28 cellular contexts compared by ENCODE assay signal in genomic region chr4:7171191-7171900, GRCh38. TPM values are rescaled to one million over a fixed set of nuclear protein-coding genes. Genes with fewer than 3 reads are reported as not detected.
DNase-seq lines count a peak whose midpoint lies in the region; TF ChIP-seq lines count a peak whose summit lies in the region.
"Had no signal": no experiment of that assay in that cellular context is flagged by ENCODE, and none has a peak within 500 bp of the region (broad histone marks: within the 10 kb centered on the region; RNA-seq: fewer than 3 reads in every experiment).

No MANE protein-coding gene starts in this region.

- H3K27me3 Mint-ChIP-seq in glutamatergic neuron (ENCODE audit: unreplicated experiment), result peaks cover 2% of the 10 kb centered on the region
- H3K27me3 Mint-ChIP-seq: central memory CD8-positive, alpha-beta T cell had no signal

- peaks cover 11% of the 10 kb centered on the region for H3K9me3 Mint-ChIP-seq in glutamatergic neuron (ENCODE audit: unreplicated experiment)
- H3K9me3 Mint-ChIP-seq: central memory CD8-positive, alpha-beta T cell; T-helper 1 cell treated with Interleukin-12 subunit alpha and Interleukin-12 subunit beta and Interleukin-4 antibody, amounts not matched to agents 30 μg/mL and 1 μg/mL, for 36 hours had no signal

- peaks cover 10% of the 10 kb centered on the region for H3K4me1 Mint-ChIP-seq in glutamatergic neuron (ENCODE audit: low read depth, unreplicated experiment)

- peak overlapping the region; percentile 40 for H3K4me3 Mint-ChIP-seq in glutamatergic neuron (ENCODE audit: unreplicated experiment)
- H3K4me3 Mint-ChIP-seq: central memory CD8-positive, alpha-beta T cell; memory B cell; T-helper 1 cell treated with Interleukin-12 subunit alpha and Interleukin-12 subunit beta and Interleukin-4 antibody, amounts not matched to agents 30 μg/mL and 1 μg/mL, for 36 hours had no signal

- TF ChIP-seq EP300 in sigmoid colon (IDR thresholded peaks at IDR 0.05), result no peak

- POLR2A ChIA-PET in A673 (lab: Charles Lee; ENCODE audit: low non-redundant PET), result no interaction called here

- CTCF ChIA-PET in A673 (lab: Charles Lee), result no interaction called here

- H3K27me3 ChIP-seq in sigmoid colon (no peaks in the 10 kb centered on the region), A673 (replicated peaks; ENCODE audit: insufficient read depth, low read depth, low read length, poor library complexity) (peaks cover 2% of the 10 kb centered on the region)
- H3K27me3 ChIP-seq: ascending aorta, stomach, tibial nerve had no signal

- no peak overlapping the region for H3K27ac ChIP-seq in sigmoid colon
- no peak overlapping the region for H3K27ac ChIP-seq in A673 (ENCODE audit: low read depth, low read length, poor library complexity, severe bottlenecking)
- H3K27ac ChIP-seq: ascending aorta, stomach, tibial nerve had no signal

- H3K4me3 ChIP-seq in sigmoid colon (no peak overlapping the region), A673 (ENCODE audit: low read depth, low read length, poor library complexity, severe bottlenecking) (no peak overlapping the region)
- H3K4me3 ChIP-seq: ascending aorta, stomach, tibial nerve had no signal

- BruUV-seq in A673 (replicated peaks; lab: Mats Ljungman, UMichigan), result no TSS peak

- intact Hi-C loops in sigmoid colon (cut with DNase I), result no loop called here
- intact Hi-C loops in A673 (cut with micrococcal nuclease; ENCODE audit: unreplicated experiment), result no loop called here

- peak; percentile 14 for DNase-seq in activated effector memory CD4-positive, alpha-beta T cell treated with anti-CD3 and anti-CD28 coated beads, Interleukin-2, amount 50 U/mL, for 16 hours
- DNase-seq in activated effector memory CD4-positive, alpha-beta T cell treated with Interleukin-2 at 50 U/mL for 16 hours, result no peak
- DNase-seq in M059J (ENCODE audit: low read depth) (peak; percentile 20), glutamatergic neuron (no peak), sigmoid colon (peak; percentile 17), A673 (ENCODE audit: low spot score) (no peak), HK-2 (ENCODE audit: unreplicated experiment) (no peak)
- DNase-seq in activated CD4-positive, alpha-beta T cell treated with anti-CD3 and anti-CD28 coated beads for 4 hours, result no peak
- DNase-seq: 8988T; activated CD4-positive, alpha-beta T cell treated with anti-CD3 and anti-CD28 coated beads for 48 hours; activated naive CD4-positive, alpha-beta T cell treated with anti-CD3 and anti-CD28 coated beads, Interleukin-2, amount 50 U/mL, for 16 hours; activated T-cell treated with anti-CD3 and anti-CD28 coated beads, Interleukin-2, amount 50 U/mL, for 48 hours; GF-D8; GOT3; KBM-7; left cardiac atrium; NCI-H1694; NCI-H2171; NCI-H524; occipital lobe; stimulated activated CD4-positive, alpha-beta T cell treated with anti-CD3 and anti-CD28 coated beads, Interleukin-15, amount 100 ng/mL, for 24 hours; stomach had no signal

- H3K4me1 ChIP-seq in sigmoid colon, result no peaks in the 10 kb centered on the region
- H3K4me1 ChIP-seq in A673 (ENCODE audit: insufficient read depth, low read length, poor library complexity, severe bottlenecking), result no peaks in the 10 kb centered on the region
- H3K4me1 ChIP-seq: ascending aorta, stomach had no signal

- no peak for TF ChIP-seq CTCF in glutamatergic neuron (IDR thresholded peaks at IDR 0.05; ENCODE audit: partially characterized antibody, unreplicated experiment)
- TF ChIP-seq CTCF in sigmoid colon (IDR thresholded peaks at IDR 0.05), result no peak
- TF ChIP-seq CTCF in A673 (conservative IDR thresholded peaks at IDR 0.05; ENCODE audit: low read depth, low read length), result no peak

- TF ChIP-seq POLR2A in sigmoid colon (IDR thresholded peaks at IDR 0.05), result no peak

- H3K36me3 Mint-ChIP-seq in glutamatergic neuron (ENCODE audit: unreplicated experiment), result peaks cover 7% of the 10 kb centered on the region
- H3K36me3 Mint-ChIP-seq: memory B cell had no signal

- no peaks in the 10 kb centered on the region for H3K9me3 ChIP-seq in sigmoid colon
- no peaks in the 10 kb centered on the region for H3K9me3 ChIP-seq in A673 (ENCODE audit: low read depth, low read length, poor library complexity, severe bottlenecking)
- H3K9me3 ChIP-seq: ascending aorta, stomach, tibial nerve had no signal

- 71 to 83% methylated on average over 4 of the region's 4 CpGs for whole genome bisulfite sequencing in sigmoid colon, 2 donors

- no peak overlapping the region for H3K27ac Mint-ChIP-seq in glutamatergic neuron (ENCODE audit: unreplicated experiment)
- H3K27ac Mint-ChIP-seq: memory B cell; T-helper 1 cell treated with Interleukin-12 subunit alpha and Interleukin-12 subunit beta and Interleukin-4 antibody, amounts not matched to agents 30 μg/mL and 1 μg/mL, for 36 hours had no signal

- H3K36me3 ChIP-seq in sigmoid colon (no peaks in the 10 kb centered on the region), A673 (ENCODE audit: insufficient read depth, low read length, poor library complexity, severe bottlenecking) (no peaks in the 10 kb centered on the region)
- H3K36me3 ChIP-seq: ascending aorta, stomach, tibial nerve had no signal

RNA-seq across cellular contexts. Expression of gene SORCS2, which starts 21.0 kb away (rescaled TPM):
- 0.02 TPM in 1 of 2 replicates, not detected in the other for total RNA-seq in M059J (2014; rRNA removed; shearing (Covaris generic))
- total RNA-seq in glutamatergic neuron (ENCODE audit: unreplicated experiment), result 29.5 TPM
- total RNA-seq in sigmoid colon, result 1 to 10 TPM; 2.0 to 6.4 (median 4.0) TPM
- 1 to 10 TPM in 1 of 3 donors, not detected in 2; 1.8 TPM for polyA plus RNA-seq in sigmoid colon
- 0.04 and 0.06 TPM in 2 replicates for total RNA-seq in A673 (2021)
- total RNA-seq: endothelial cell of umbilical vein had no signal
- polyA plus RNA-seq: endothelial cell of umbilical vein had no signal

Comparison
In these comparisons a context has a peak if more than half of its experiments do, and no peak if none do; other contexts are left out.
1. DNase-seq: peak in activated effector memory CD4-positive, alpha-beta T cell treated with anti-CD3 and anti-CD28 coated beads, Interleukin-2, amount 50 U/mL, for 16 hours (single experiment), M059J (single experiment) and sigmoid colon (single experiment); none in activated effector memory CD4-positive, alpha-beta T cell treated with Interleukin-2 at 50 U/mL for 16 hours (single experiment), glutamatergic neuron (single experiment), activated CD4-positive, alpha-beta T cell treated with anti-CD3 and anti-CD28 coated beads for 4 hours (0 of 2), A673 (single experiment) and HK-2 (single experiment).